ENCODE assay signal across 39 cellular contexts in genomic region chr9:18999173-18999785, GRCh38. TPM values are rescaled to one million over a fixed set of nuclear protein-coding genes. Genes with fewer than 3 reads are reported as not detected.
DNase-seq lines count a peak whose midpoint lies in the region; ATAC-seq, FAIRE-seq and TF ChIP-seq lines count a peak whose summit lies in the region.
"Had no signal": no experiment of that assay in that cellular context is flagged by ENCODE, and none has a peak within 500 bp of the region (broad histone marks: within the 10 kb centered on the region; RNA-seq: fewer than 3 reads in every experiment).

No MANE protein-coding gene starts in this region.

- H3K4me3 ChIP-seq in HEK293 (ENCODE audit: low read depth, low read length) (no peak overlapping the region), esophagus muscularis mucosa (no peak overlapping the region), kidney (ENCODE audit: low read length in 2 of 2) (no peak overlapping the region)
- H3K4me3 ChIP-seq: A549; BLaER1; BLaER1 treated with 17β-estradiol and CSF1 and Interleukin-3, amounts not matched to agents 10 nM and 100 nM had no signal

- TF ChIP-seq CTCF in HEK293 (tag by site-specific recombination; IDR thresholded peaks at IDR 0.05) (no peak), esophagus muscularis mucosa (IDR thresholded peaks at IDR 0.05) (no peak), kidney (IDR thresholded peaks at IDR 0.05; ENCODE audit: borderline replicate concordance, extremely low read depth, insufficient read depth) (no peak)

- H3K4me1 ChIP-seq in HEK293 (ENCODE audit: control insufficient read depth, insufficient read depth, low read length) (no peaks in the 10 kb centered on the region; the same call in 1 of the 2 replicates), esophagus muscularis mucosa (no peaks in the 10 kb centered on the region), kidney (ENCODE audit: control insufficient read depth in 1 of 2, insufficient read depth in 1 of 2, low read depth in 1 of 2, low read length in 2 of 2) (no peaks in the 10 kb centered on the region)
- H3K4me1 ChIP-seq: A549; BE2C; BLaER1; BLaER1 treated with 17β-estradiol and CSF1 and Interleukin-3, amounts not matched to agents 10 nM and 100 nM; Caco-2 had no signal

- no peak for TF ChIP-seq POLR2A in esophagus muscularis mucosa (IDR thresholded peaks at IDR 0.05; ENCODE audit: low read depth)

- no peak overlapping the region for H3K9ac ChIP-seq in kidney (ENCODE audit: low read length in 2 of 2)
- H3K9ac ChIP-seq: BLaER1; BLaER1 treated with 17β-estradiol and CSF1 and Interleukin-3, amounts not matched to agents 10 nM and 100 nM had no signal

- 95% methylated on average over 10 of the region's 28 CpGs for WGBS in esophagus muscularis mucosa

- TF ChIP-seq EP300 in esophagus muscularis mucosa (IDR thresholded peaks at IDR 0.05) = no peak

- H3K9me3 ChIP-seq in HEK293 (ENCODE audit: control insufficient read depth, insufficient read depth, low read depth, low read length) (no peaks in the 10 kb centered on the region), esophagus muscularis mucosa (no peaks in the 10 kb centered on the region), kidney (ENCODE audit: control insufficient read depth in 1 of 2, low read length in 2 of 2) (no peaks in the 10 kb centered on the region)
- H3K9me3 ChIP-seq: BE2C, Caco-2 had no signal

- CTCF ChIA-PET in HEK293 (lab: Yijun Ruan, JAX) = no interaction called here

- POLR2A ChIA-PET in HEK293 (lab: Yijun Ruan, JAX) = no interaction called here

- H3K27ac ChIP-seq in HEK293 (ENCODE audit: extremely low read depth, low read depth, low read length) = no peak overlapping the region
- H3K27ac ChIP-seq in esophagus muscularis mucosa (replicated peaks in 1 of 4) = no peak overlapping the region
- H3K27ac ChIP-seq in kidney (ENCODE audit: low read depth in 2 of 2, low read length in 2 of 2) = no peak overlapping the region
- H3K27ac ChIP-seq: 22Rv1; A549; BLaER1; BLaER1 treated with 17β-estradiol and CSF1 and Interleukin-3, amounts not matched to agents 10 nM and 100 nM; C4-2B had no signal

- no peaks in the 10 kb centered on the region for H3K36me3 ChIP-seq in HEK293 (ENCODE audit: control insufficient read depth in 2 of 2, insufficient read depth in 1 of 2, low read length in 2 of 2)
- H3K36me3 ChIP-seq in esophagus muscularis mucosa = no peaks in the 10 kb centered on the region
- no peaks in the 10 kb centered on the region for H3K36me3 ChIP-seq in kidney (ENCODE audit: control insufficient read depth in 1 of 2, insufficient read depth in 2 of 2, low read length in 2 of 2)
- H3K36me3 ChIP-seq: BE2C; BLaER1; BLaER1 treated with 17β-estradiol and CSF1 and Interleukin-3, amounts not matched to agents 10 nM and 100 nM had no signal

- DNase-seq in esophagus muscularis mucosa (ENCODE audit: extremely low spot score) (peak; percentile 50), kidney (peak; percentile 60)
- DNase-seq in stimulated activated CD4-positive, alpha-beta T cell treated with anti-CD3 and anti-CD28 coated beads, Interleukin-2, amount 100 ng/mL, for 48 hours = no peak
- DNase-seq in stimulated activated naive CD4-positive, alpha-beta T cell treated with Interleukin-2 at 50 U/mL for 16 hours (lab: John Stamatoyannopoulos, UW) = no peak
- DNase-seq: 8988T; ACHN; AML-193; BE2C; C1 segment of cervical spinal cord; Caco-2; Calu3; CD4-positive, alpha-beta memory T cell; CD4-positive, alpha-beta T cell; CD4-positive, CD25-positive, alpha-beta regulatory T cell; CD8-positive, alpha-beta memory T cell; CD8-positive, alpha-beta T cell; COR-L47; DMS 273 treated with DMSO at 0.1 percent for 48 hours; DMS153; DMS53; DMS79; DMS79 treated with DMSO at 0.1 percent for 48 hours; DND-41; EL had no signal

- intact Hi-C loops in esophagus muscularis mucosa (cut with DNase I) (no loop called here), kidney (cut with DNase I) (no loop called here)

- H3K27me3 ChIP-seq in esophagus muscularis mucosa = no peaks in the 10 kb centered on the region
- H3K27me3 ChIP-seq: BE2C; BLaER1; BLaER1 treated with 17β-estradiol and CSF1 and Interleukin-3, amounts not matched to agents 10 nM and 100 nM had no signal

- FAIRE-seq in kidney (lab: Jason Lieb, UNC) = no peak
- FAIRE-seq: A204.1, A549, D721Med had no signal

- ATAC-seq in GM18517 (IDR thresholded peaks at IDR 0.05; ENCODE audit: unreplicated experiment) = no peak
- ATAC-seq: A549; CD8-positive, alpha-beta T cell had no signal

TF ChIP-seq in HEK293, 187 proteins besides CTCF, POLR2A, EP300 and RAD21:
- TF ChIP-seq SETDB1 (IDR thresholded peaks at IDR 0.05; ENCODE audit: insufficient read length, low read length) (peak; percentile 31), KLF1 (tag by site-specific recombination; IDR thresholded peaks at IDR 0.05) (no peak)

RNA-seq across cellular contexts. Expression of gene SAXO1, which starts 33.7 kb away (rescaled TPM):
- total RNA-seq in esophagus muscularis mucosa (under 1 TPM in 2 of 4 donors, not detected in 2; 0.11 to 0.17 TPM), kidney (0.35 TPM)
- polyA plus RNA-seq in kidney (ENCODE audit: insufficient read depth, low read depth, low replicate concordance) = not detected
- total RNA-seq: A172; A673; B cell; Calu3; CD8-positive, alpha-beta memory T cell; Daoy had no signal
- polyA plus RNA-seq: A549; BJ; CD14-positive monocyte; CD8-positive, alpha-beta memory T cell had no signal

RNA-seq across cellular contexts. Expression of gene RRAGA, which starts 49.9 kb away (rescaled TPM):
- total RNA-seq in esophagus muscularis mucosa = 10 to 100 TPM; 51.0 to 94.3 (median 70.0) TPM
- 94.3 TPM for total RNA-seq in kidney
- 99.3 TPM for polyA plus RNA-seq in kidney (ENCODE audit: insufficient read depth, low read depth, low replicate concordance)

Comparison
In these comparisons a context has a peak if more than half of its experiments do, and no peak if none do; other contexts are left out.
1. DNase-seq: peak in esophagus muscularis mucosa (single experiment) and kidney (single experiment); none in stimulated activated CD4-positive, alpha-beta T cell treated with anti-CD3 and anti-CD28 coated beads, Interleukin-2, amount 100 ng/mL, for 48 hours (0 of 2) and stimulated activated naive CD4-positive, alpha-beta T cell treated with Interleukin-2 at 50 U/mL for 16 hours (single experiment).